In genomic region chrX:133307637-133308485, GRCh38 we compare ENCODE assay signal across 12 cellular contexts.
A peak's percentile ranks its signal among the peaks of the same experiment; 100 is the strongest.
DNase-seq lines count a peak whose midpoint lies in the region; ATAC-seq and TF ChIP-seq lines count a peak whose summit lies in the region.
"Had no signal": no experiment of that assay in that cellular context is flagged by ENCODE, and none has a peak within 500 bp of the region (broad histone marks: within the 10 kb centered on the region; RNA-seq: fewer than 3 reads in every experiment).

No MANE protein-coding gene starts in this region.

- H3K27ac Mint-ChIP-seq in activated CD4-positive, alpha-beta T cell treated with anti-CD3 and anti-CD28 coated beads, Interleukin-2, amount 10 ng/mL, durations not matched to agents 24 days and 14 days: no peak overlapping the region
- H3K27ac Mint-ChIP-seq: activated T-cell treated with anti-CD3 and anti-CD28 coated beads, Interleukin-2, amount 50 U/mL, for 72 hours had no signal

- H3K9me3 ChIP-seq in adipocyte (ENCODE audit: control insufficient read depth, low read length) (no peaks in the 10 kb centered on the region), left ventricle myocardium inferior (replicated peaks) (no peaks in the 10 kb centered on the region), neuron (ENCODE audit: low read length) (no peaks in the 10 kb centered on the region)
- H3K9me3 ChIP-seq: body of pancreas had no signal

- peaks cover 24% of the 10 kb centered on the region for H3K4me1 ChIP-seq in adipocyte (ENCODE audit: control insufficient read depth, insufficient read depth, low read length)
- H3K4me1 ChIP-seq in left ventricle myocardium inferior: no peaks in the 10 kb centered on the region
- peaks cover 59% of the 10 kb centered on the region for H3K4me1 ChIP-seq in neuron (ENCODE audit: insufficient read depth, low read length)
- H3K4me1 ChIP-seq: body of pancreas had no signal

- H3K4me1 Mint-ChIP-seq in activated CD4-positive, alpha-beta T cell treated with anti-CD3 and anti-CD28 coated beads, Interleukin-2, amount 10 ng/mL, durations not matched to agents 24 days and 14 days: no peaks in the 10 kb centered on the region

- H3K4me3 Mint-ChIP-seq in activated CD4-positive, alpha-beta T cell treated with anti-CD3 and anti-CD28 coated beads, Interleukin-2, amount 10 ng/mL, durations not matched to agents 24 days and 14 days: no peak overlapping the region
- H3K4me3 Mint-ChIP-seq: activated T-cell treated with anti-CD3 and anti-CD28 coated beads, Interleukin-2, amount 50 U/mL, for 72 hours had no signal

- H3K4me3 ChIP-seq in adipocyte (ENCODE audit: low read length) (no peak overlapping the region), left ventricle myocardium inferior (no peak overlapping the region), neuron (ENCODE audit: low read length) (peak overlapping the region; percentile 3)
- H3K4me3 ChIP-seq: body of pancreas had no signal

- H2AFZ ChIP-seq in neuron (ENCODE audit: low read depth, low read length): no peak overlapping the region

- H3K27me3 ChIP-seq in adipocyte (replicated peaks; ENCODE audit: control insufficient read depth, insufficient read depth, low read length): peaks cover 6% of the 10 kb centered on the region
- no peaks in the 10 kb centered on the region for H3K27me3 ChIP-seq in left ventricle myocardium inferior (ENCODE audit: low read depth)
- H3K27me3 ChIP-seq in neuron (ENCODE audit: insufficient read depth, low read length): no peaks in the 10 kb centered on the region
- H3K27me3 ChIP-seq: body of pancreas had no signal

- peak overlapping the region; percentile 5 for H3K27ac ChIP-seq in left ventricle myocardium inferior (replicated peaks)
- H3K27ac ChIP-seq: body of pancreas had no signal

- peak overlapping the region; percentile 24 for H3K9ac ChIP-seq in adipocyte (ENCODE audit: low read length)

- ATAC-seq in HG02763 (IDR thresholded peaks at IDR 0.05; ENCODE audit: unreplicated experiment) (no peak), HG03571 (IDR thresholded peaks at IDR 0.05; ENCODE audit: unreplicated experiment) (no peak)
- ATAC-seq: activated T-cell treated with anti-CD3 and anti-CD28 coated beads, Interleukin-2, amount 50 U/mL, for 72 hours; body of pancreas had no signal

- no peak for TF ChIP-seq CTCF in left ventricle myocardium inferior (IDR thresholded peaks at IDR 0.05; ENCODE audit: borderline replicate concordance)

- H3K27me3 Mint-ChIP-seq in activated CD4-positive, alpha-beta T cell treated with anti-CD3 and anti-CD28 coated beads, Interleukin-2, amount 10 ng/mL, durations not matched to agents 24 days and 14 days: peaks cover 2% of the 10 kb centered on the region

- DNase-seq in AG08396 (ENCODE audit: low spot score) (peak; percentile 49), adipocyte (ENCODE audit: low read depth) (no peak), left ventricle myocardium inferior (peak; percentile 29), NCI-H2029 treated with DMSO at 0.1 percent for 48 hours (lab: John Stamatoyannopoulos, UW) (no peak)
- no peak for DNase-seq in activated CD4-positive, alpha-beta T cell treated with anti-CD3 and anti-CD28 coated beads, Interleukin-2, amount 10 ng/mL, durations not matched to agents 24 days and 14 days
- DNase-seq: activated T-cell treated with anti-CD3 and anti-CD28 coated beads, Interleukin-2, amount 50 U/mL, for 72 hours; SW 1271; trophoblast cell had no signal

- intact Hi-C loops in left ventricle myocardium inferior (cut with micrococcal nuclease): no loop called here
- intact Hi-C loops in activated CD4-positive, alpha-beta T cell treated with anti-CD3 and anti-CD28 coated beads, Interleukin-2, amount 10 ng/mL, durations not matched to agents 24 days and 14 days (cut with micrococcal nuclease): no loop called here

- H3K36me3 ChIP-seq in adipocyte (ENCODE audit: control insufficient read depth, insufficient read depth, low read length, severe bottlenecking) (peaks cover 46% of the 10 kb centered on the region), left ventricle myocardium inferior (no peaks in the 10 kb centered on the region), neuron (ENCODE audit: insufficient read depth, low read length) (peaks cover 28% of the 10 kb centered on the region)

- no peaks in the 10 kb centered on the region for H3K36me3 Mint-ChIP-seq in activated CD4-positive, alpha-beta T cell treated with anti-CD3 and anti-CD28 coated beads, Interleukin-2, amount 10 ng/mL, durations not matched to agents 24 days and 14 days (ENCODE audit: low read depth)

- no peaks in the 10 kb centered on the region for H3K9me3 Mint-ChIP-seq in activated CD4-positive, alpha-beta T cell treated with anti-CD3 and anti-CD28 coated beads, Interleukin-2, amount 10 ng/mL, durations not matched to agents 24 days and 14 days
- H3K9me3 Mint-ChIP-seq: activated T-cell treated with anti-CD3 and anti-CD28 coated beads, Interleukin-2, amount 50 U/mL, for 72 hours had no signal

Comparison
In these comparisons a context has a peak if more than half of its experiments do, and no peak if none do; other contexts are left out.
1. DNase-seq: peak in AG08396 (single experiment) and left ventricle myocardium inferior (single experiment); none in adipocyte (single experiment), NCI-H2029 treated with DMSO at 0.1 percent for 48 hours (single experiment) and activated CD4-positive, alpha-beta T cell treated with anti-CD3 and anti-CD28 coated beads, Interleukin-2, amount 10 ng/mL, durations not matched to agents 24 days and 14 days (single experiment).